Comparison of ENCODE assay signal across 8 cellular contexts in the genomic region with DNA sequence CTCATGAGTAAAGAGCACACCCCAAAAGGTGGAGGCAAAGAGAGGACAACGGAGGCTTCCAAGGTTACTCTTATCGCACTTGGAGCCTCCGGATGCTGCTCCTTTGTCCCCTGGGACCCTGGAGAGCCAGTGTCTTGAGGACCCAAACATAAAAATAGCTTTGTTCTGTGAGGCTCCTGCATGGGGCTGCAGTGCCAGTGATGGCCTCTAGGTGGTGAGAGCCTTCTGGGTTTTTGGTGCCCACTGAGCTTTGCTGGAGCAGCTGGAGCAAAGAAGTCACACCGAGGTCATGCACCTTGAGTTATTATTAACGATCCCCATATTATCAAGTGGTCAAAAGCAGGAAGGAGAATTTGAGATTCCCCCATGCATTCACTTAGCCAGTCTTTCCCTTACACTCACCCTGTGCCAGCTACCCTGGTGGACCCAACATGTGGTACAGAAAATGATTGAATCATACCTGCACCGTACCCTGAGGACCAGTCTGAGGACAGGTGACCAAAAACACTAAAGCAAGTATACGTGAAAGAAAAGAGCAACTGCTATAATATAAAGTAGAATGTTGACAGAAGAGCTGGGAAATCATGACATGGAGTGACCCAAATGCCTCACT. TPM values are rescaled to one million over a fixed set of nuclear protein-coding genes. Genes with fewer than 3 reads are reported as not detected.
DNase-seq lines count a peak whose midpoint lies in the region; ATAC-seq and TF ChIP-seq lines count a peak whose summit lies in the region.

No MANE protein-coding gene starts in this region.

- no peaks in the 10 kb centered on the region for H3K9me3 ChIP-seq in hepatocyte (ENCODE audit: low read depth)

- H3K4me3 ChIP-seq in KMS-11 (IDR thresholded peaks at IDR 0.05; ENCODE audit: insufficient read depth, low read depth, low read length) = no peak overlapping the region
- no peak overlapping the region for H3K4me3 ChIP-seq in hepatocyte

- WGBS in hepatocyte (ENCODE audit: low lambda C conversion rate, missing lambda C conversion rate) = 78% methylated on average over 7 of the region's 7 CpGs

- H3K27me3 ChIP-seq in KMS-11 (ENCODE audit: insufficient read depth, low read depth) = no peaks in the 10 kb centered on the region
- H3K27me3 ChIP-seq in hepatocyte = no peaks in the 10 kb centered on the region

- no peaks in the 10 kb centered on the region for H3K9me2 ChIP-seq in hepatocyte (replicated peaks; ENCODE audit: insufficient read depth)

- ATAC-seq in HG02610 (IDR thresholded peaks at IDR 0.05; ENCODE audit: unreplicated experiment) = no peak

- H3K36me3 ChIP-seq in KMS-11 (ENCODE audit: insufficient read depth) = no peaks in the 10 kb centered on the region
- no peaks in the 10 kb centered on the region for H3K36me3 ChIP-seq in hepatocyte (replicated peaks; ENCODE audit: insufficient read depth, low read depth)

- H3K9ac ChIP-seq in KMS-11 = no peak overlapping the region

- H3K79me2 ChIP-seq in KMS-11 (ENCODE audit: insufficient read depth, low read depth) = no peaks in the 10 kb centered on the region
- no peaks in the 10 kb centered on the region for H3K79me2 ChIP-seq in hepatocyte

- H4K20me1 ChIP-seq in KMS-11 (ENCODE audit: insufficient read depth) = no peaks in the 10 kb centered on the region
- H4K20me1 ChIP-seq in hepatocyte (ENCODE audit: insufficient read depth, poor library complexity, severe bottlenecking) = no peaks in the 10 kb centered on the region

- H2AFZ ChIP-seq in KMS-11 (ENCODE audit: low read depth) = no peak overlapping the region
- no peak overlapping the region for H2AFZ ChIP-seq in hepatocyte

- H3K4me1 ChIP-seq in KMS-11 (ENCODE audit: low read depth, poor library complexity, severe bottlenecking) = no peaks in the 10 kb centered on the region
- H3K4me1 ChIP-seq in hepatocyte (ENCODE audit: insufficient read depth) = no peaks in the 10 kb centered on the region

- DNase-seq in AG08396 (ENCODE audit: low spot score) = peak; percentile 9
- peak; percentile 5 to 8 for DNase-seq in activated T-helper 1 cell treated with anti-CD3 and anti-CD28 coated beads, Interleukin-2, amount 50 U/mL, for 16 hours (ENCODE audit: low read depth in 1 of 2, low spot score in 1 of 2)
- no peak for DNase-seq in hepatocyte (ENCODE audit: low spot score)
- DNase-seq in stimulated activated CD4-positive, alpha-beta T cell treated with anti-CD3 and anti-CD28 coated beads, TNF-alpha, amount 100 ng/mL, for 1 hour (ENCODE audit: low read depth in 3 of 3, low spot score in 1 of 3) = peak in 2 of 3 donors; percentile 5 to 22
- no peak for DNase-seq in cerebellum (ENCODE audit: low spot score)
- no peak for DNase-seq in UCSD-AML1 (lab: John Stamatoyannopoulos, UW; ENCODE audit: unreplicated experiment)

- H3K4me2 ChIP-seq in KMS-11 (no peak overlapping the region), hepatocyte (no peak overlapping the region)

- TF ChIP-seq CTCF in KMS-11 (conservative IDR thresholded peaks at IDR 0.05; ENCODE audit: low read depth, low read length) (peak; percentile 64), hepatocyte (IDR thresholded peaks at IDR 0.05; ENCODE audit: poor library complexity) (peak; percentile 21)

- no peak overlapping the region for H3K27ac ChIP-seq in KMS-11
- H3K27ac ChIP-seq in hepatocyte = no peak overlapping the region

RNA-seq across cellular contexts. Expression of gene ZNF682, which starts 41.5 kb away (rescaled TPM):
- total RNA-seq in hepatocyte (4.9 and 14.4 TPM in 2 replicates), cerebellum (14.2 TPM)
- 5.9 and 6.9 TPM in 2 replicates for polyA plus RNA-seq in hepatocyte

Comparison
In these comparisons a context has a peak if more than half of its experiments do, and no peak if none do; other contexts are left out.
1. DNase-seq: peak in AG08396 (single experiment), activated T-helper 1 cell treated with anti-CD3 and anti-CD28 coated beads, Interleukin-2, amount 50 U/mL, for 16 hours (2 of 2) and stimulated activated CD4-positive, alpha-beta T cell treated with anti-CD3 and anti-CD28 coated beads, TNF-alpha, amount 100 ng/mL, for 1 hour (2 of 3); none in hepatocyte (single experiment), cerebellum (single experiment) and UCSD-AML1 (single experiment).